ENCODE assay signal across 18 cellular contexts in genomic region chr1:18118078-18118477, GRCh38. TPM values are rescaled to one million over a fixed set of nuclear protein-coding genes. Genes with fewer than 3 reads are reported as not detected.
DNase-seq lines count a peak whose midpoint lies in the region; ATAC-seq and TF ChIP-seq lines count a peak whose summit lies in the region.
"Had no signal": no experiment of that assay in that cellular context is flagged by ENCODE, and none has a peak within 500 bp of the region (broad histone marks: within the 10 kb centered on the region; RNA-seq: fewer than 3 reads in every experiment).

No MANE protein-coding gene starts in this region.

- H3K36me3 ChIP-seq in heart right ventricle, result no peaks in the 10 kb centered on the region
- no peaks in the 10 kb centered on the region for H3K36me3 ChIP-seq in BE2C
- H3K36me3 ChIP-seq: left lung, WERI-Rb-1 had no signal

- DNase-seq in NCI-H748 (lab: John Stamatoyannopoulos, UW; ENCODE audit: unreplicated experiment) (peak; percentile 19), NCI-H748 treated with DMSO at 0.1 percent for 48 hours (lab: John Stamatoyannopoulos, UW) (no peak), NCI-H345 treated with DMSO at 0.1 percent for 48 hours (lab: John Stamatoyannopoulos, UW; ENCODE audit: unreplicated experiment) (peak; percentile 85), heart right ventricle (peak in 1 of 2 donors; percentile 37), substantia nigra (lab: John Stamatoyannopoulos, UW) (peak in 40 of 49 donors; percentile 9 to 76 (median 48)), BE2C (no peak), COR-L47 (lab: John Stamatoyannopoulos, UW) (no peak)
- DNase-seq: activated CD8-positive, alpha-beta T cell treated with anti-CD3 and anti-CD28 coated beads for 36 hours; activated effector memory CD4-positive, alpha-beta T cell treated with Interleukin-2 at 50 U/mL for 16 hours; left lung; naive B cell; PC-9; trophoblast cell; WERI-Rb-1 had no signal

- H3K4me1 ChIP-seq in heart right ventricle (no peaks in the 10 kb centered on the region), BE2C (no peaks in the 10 kb centered on the region)
- H3K4me1 ChIP-seq: left lung had no signal

- WGBS in heart right ventricle, 2 donors, result 41 to 48% methylated on average over 13 of the region's 13 CpGs

- peaks cover 0 to 97% (median 62%) of the 10 kb centered on the region in 7 donors for H3K27me3 ChIP-seq in heart right ventricle
- H3K27me3 ChIP-seq in BE2C, result no peaks in the 10 kb centered on the region

- intact Hi-C loops in heart right ventricle (cut with DNase I), result no loop called here

- peak; percentile 46 to 78 (median 69) for ATAC-seq in heart right ventricle
- ATAC-seq in HG03460 (IDR thresholded peaks at IDR 0.05; ENCODE audit: unreplicated experiment), result no peak
- ATAC-seq: activated CD8-positive, alpha-beta T cell treated with anti-CD3 and anti-CD28 coated beads for 36 hours; left lung had no signal

- H3K9me3 ChIP-seq in heart right ventricle (no peaks in the 10 kb centered on the region), BE2C (no peaks in the 10 kb centered on the region)
- H3K9me3 ChIP-seq: left lung had no signal

- H3K4me3 ChIP-seq in heart right ventricle (no peak overlapping the region), BE2C (ENCODE audit: low read depth, low read length) (no peak overlapping the region)
- H3K4me3 ChIP-seq: coronary artery, left lung, PC-9 had no signal

- peak overlapping the region in 1 of 10 donors; percentile 31 for H3K27ac ChIP-seq in heart right ventricle
- H3K27ac ChIP-seq in substantia nigra (ENCODE audit: low read depth, low read length, poor library complexity, severe bottlenecking), result peak overlapping the region; percentile 75
- H3K27ac ChIP-seq: left lung, PC-9, WERI-Rb-1 had no signal

- no peak for TF ChIP-seq CTCF in heart right ventricle (IDR thresholded peaks at IDR 0.05)
- TF ChIP-seq CTCF in BE2C (IDR thresholded peaks at IDR 0.05; ENCODE audit: low read depth, low read length), result no peak

RNA-seq across cellular contexts. Expression of gene IGSF21, which starts 10.5 kb away (rescaled TPM):
- total RNA-seq in heart right ventricle, result 1 to 10 TPM in 1 of 10 donors, under 1 TPM in 8, not detected in 1; 0.13 to 1.6 (median 0.38) TPM
- polyA plus RNA-seq in heart right ventricle, result 1 to 10 TPM in 1 of 2 donors, under 1 TPM in 1; 0.51 to 1.6 TPM
- 0.69 TPM for polyA plus RNA-seq in BE2C (2012; ENCODE audit: insufficient read depth, insufficient read length, low read depth)
- total RNA-seq: activated CD8-positive, alpha-beta T cell treated with anti-CD3 and anti-CD28 coated beads for 36 hours; astrocyte; NCI-H460; PC-9 had no signal

Comparison
In these comparisons a context has a peak if more than half of its experiments do, and no peak if none do; other contexts are left out.
1. DNase-seq: peak in NCI-H748 (single experiment), NCI-H345 treated with DMSO at 0.1 percent for 48 hours (single experiment) and substantia nigra (40 of 49); none in NCI-H748 treated with DMSO at 0.1 percent for 48 hours (single experiment), BE2C (single experiment) and COR-L47 (single experiment).